Comparison of ENCODE assay signal across 9 cellular contexts in the genomic region with DNA sequence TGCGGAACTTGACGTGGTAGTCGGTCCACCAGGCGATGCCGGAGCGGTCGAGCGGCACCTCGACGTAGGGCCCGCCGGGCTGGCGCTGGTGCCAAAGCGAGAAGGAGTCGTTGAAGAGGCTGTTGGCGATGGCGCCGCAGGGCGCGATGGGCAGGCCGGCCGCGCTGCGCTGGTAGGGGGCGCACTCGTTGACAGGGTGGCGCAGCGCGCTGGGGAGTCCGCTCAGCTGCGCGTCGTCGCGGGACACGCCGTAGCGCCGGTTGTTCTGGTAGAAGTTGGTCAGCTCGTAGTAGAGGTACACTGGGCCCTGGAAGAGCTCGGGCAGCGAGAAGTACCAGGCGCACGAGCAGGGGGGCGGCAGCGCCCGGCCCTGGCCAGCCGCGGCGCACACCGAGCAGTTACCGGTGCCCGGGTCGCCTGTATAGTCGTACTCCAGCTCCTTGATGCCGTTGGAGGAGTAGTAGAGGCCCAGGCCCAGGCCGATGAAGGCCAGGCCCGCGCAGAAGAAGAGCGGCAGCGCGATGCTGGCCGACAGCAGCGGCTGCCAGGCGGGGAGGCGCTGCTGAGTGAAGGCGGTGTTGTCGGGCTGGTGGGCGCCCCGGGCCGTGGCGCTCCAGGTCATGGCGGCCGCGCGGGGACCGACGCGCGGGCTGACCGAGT. TPM values are rescaled to one million over a fixed set of nuclear protein-coding genes. Genes with fewer than 3 reads are reported as not detected.
DNase-seq lines count a peak whose midpoint lies in the region; ATAC-seq, FAIRE-seq and TF ChIP-seq lines count a peak whose summit lies in the region.
"Had no signal": no experiment of that assay in that cellular context is flagged by ENCODE, and none has a peak within 500 bp of the region (broad histone marks: within the 10 kb centered on the region; RNA-seq: fewer than 3 reads in every experiment).

No MANE protein-coding gene starts in this region.

- H4K20me1 ChIP-seq in HepG2 (ENCODE audit: insufficient read depth, low read length): no peaks in the 10 kb centered on the region

- TF ChIP-seq EP300 in HepG2 (IDR thresholded peaks at IDR 0.05; ENCODE audit: low read depth in 2 of 2, low read length in 2 of 2) (no peak), HepG2 (CRISPR knock-in tag; IDR thresholded peaks at IDR 0.05; ENCODE audit: borderline replicate concordance) (no peak)

- CTCF ChIA-PET in HepG2 (lab: Yijun Ruan, JAX; ENCODE audit: low intra/inter-chr PET ratio, low total read pairs): no interaction called here

- H3K4me1 ChIP-seq in liver (ENCODE audit: control insufficient read depth in 4 of 4, insufficient read depth in 4 of 4, low read length in 3 of 4) (peaks cover 2 to 35% (median 25%) of the 10 kb centered on the region in 4 donors), HepG2 (ENCODE audit: insufficient read depth, low read length) (peaks cover 31% of the 10 kb centered on the region), kidney (ENCODE audit: control insufficient read depth in 1 of 2, insufficient read depth in 1 of 2, low read depth in 1 of 2, low read length in 2 of 2) (no peaks in the 10 kb centered on the region)

- under 1% methylated on average over 81 of the region's 81 CpGs for WGBS in liver
- WGBS in HepG2 (ENCODE audit: low lambda C conversion rate): 94% methylated on average over 57 of the region's 81 CpGs

- DNase-seq in HepG2 (ENCODE audit: low spot score) (no peak), T47D (ENCODE audit: low read depth in 1 of 2, low spot score in 1 of 2) (peak; percentile 49 to 77), kidney (peak; percentile 90), HFFc6 (no peak)
- DNase-seq in stimulated activated CD4-positive, alpha-beta T cell treated with anti-CD3 and anti-CD28 coated beads, Interleukin-1b, Interleukin-23, amount 100 ng/mL, for 1 hour (ENCODE audit: low read depth in 2 of 2): peak; percentile 51 to 69
- DNase-seq: DND-41 had no signal

- peaks cover 40% of the 10 kb centered on the region for H3K27me3 Mint-ChIP-seq in HFFc6 (ENCODE audit: insufficient read depth)

- H3K4me1 Mint-ChIP-seq in HFFc6 (ENCODE audit: low read depth): peaks cover 6% of the 10 kb centered on the region

- H3K9me3 ChIP-seq in liver (ENCODE audit: control insufficient read depth in 4 of 4, low read length in 3 of 4): no peaks in the 10 kb centered on the region
- no peaks in the 10 kb centered on the region for H3K9me3 ChIP-seq in HepG2 (ENCODE audit: low read length)
- no peaks in the 10 kb centered on the region for H3K9me3 ChIP-seq in kidney (ENCODE audit: control insufficient read depth in 1 of 2, low read length in 2 of 2)

- intact Hi-C loops in HepG2 (cut with micrococcal nuclease; ENCODE audit: unreplicated experiment): no loop called here
- intact Hi-C loops in kidney (cut with DNase I): no loop called here

- in situ Hi-C loops in HepG2 (cut with HindIII; ENCODE audit: extremely low pct_ligation_motif_present, low pct_unique_long_range_greater_than_20kb) (loop anchor here (25.0 kb wide), 1 partner anchor 557 kb away; no protein-coding TSS in a partner anchor), T47D (cut with HindIII; ENCODE audit: low pct_unique_long_range_greater_than_20kb, low sequenced_read_pairs) (no loop called here)

- TF ChIP-seq RAD21 in liver (IDR thresholded peaks at IDR 0.05): peak in 1 of 2 donors; percentile 20
- no peak for TF ChIP-seq RAD21 in HepG2 (CRISPR knock-in tag; IDR thresholded peaks at IDR 0.05)

- ATAC-seq in HepG2 (no peak), HG03521 (IDR thresholded peaks at IDR 0.05; ENCODE audit: unreplicated experiment) (no peak)

- no peak overlapping the region for H3K4me2 ChIP-seq in HepG2 (ENCODE audit: low read depth, low read length)

- H3K9ac ChIP-seq in liver (ENCODE audit: low read depth in 1 of 2, low read length in 2 of 2) (peak overlapping the region; percentile 58 to 73), HepG2 (ENCODE audit: insufficient read depth, low read depth, low read length) (no peak overlapping the region), kidney (ENCODE audit: low read length in 2 of 2) (peak overlapping the region; percentile 61 to 65)

- peaks cover 3% of the 10 kb centered on the region; the same call in 1 of the 2 replicates for H3K9me3 Mint-ChIP-seq in HFFc6

- POLR2A ChIA-PET in HepG2 (lab: Yijun Ruan, JAX): no interaction called here

- no peaks in the 10 kb centered on the region for H3K79me2 ChIP-seq in HepG2 (ENCODE audit: insufficient read depth, low read length)

- no peak overlapping the region for H2AFZ ChIP-seq in HepG2 (ENCODE audit: low read length)

- H3K27me3 ChIP-seq in liver (ENCODE audit: control insufficient read depth in 4 of 4, insufficient read depth in 4 of 4, low read length in 3 of 4): no peaks in the 10 kb centered on the region
- no peaks in the 10 kb centered on the region; a peak in 1 of 5 replicates for H3K27me3 ChIP-seq in HepG2 (ENCODE audit: control insufficient read depth in 1 of 2, insufficient read depth in 2 of 2, low read length in 2 of 2)

- H3K36me3 Mint-ChIP-seq in HFFc6 (ENCODE audit: low read depth): no peaks in the 10 kb centered on the region

- TF ChIP-seq CTCF in liver (IDR thresholded peaks at IDR 0.05; ENCODE audit: low read depth, low read length, missing input control) (peak; percentile 31), HepG2 (CRISPR knock-in tag; IDR thresholded peaks at IDR 0.05) (no peak), WI38 (IDR thresholded peaks at IDR 0.05; ENCODE audit: low read depth, low read length) (0 out of 2 replicates have a peak, but pooled peaks have one; percentile 8), kidney (IDR thresholded peaks at IDR 0.05; ENCODE audit: borderline replicate concordance, extremely low read depth, insufficient read depth) (peak; percentile 40), HFFc6 (IDR thresholded peaks at IDR 0.05) (no peak)

- no peak for TF ChIP-seq POLR2A in HepG2 (IDR thresholded peaks at IDR 0.05; ENCODE audit: insufficient read depth in 1 of 2, low read depth in 2 of 2, low read length in 2 of 2)

- H3K36me3 ChIP-seq in liver (ENCODE audit: control insufficient read depth in 4 of 4, insufficient read depth in 3 of 4, low read depth in 1 of 4, low read length in 3 of 4): no peaks in the 10 kb centered on the region
- no peaks in the 10 kb centered on the region for H3K36me3 ChIP-seq in HepG2 (replicated peaks in 1 of 2; ENCODE audit: control insufficient read depth in 1 of 2, insufficient read depth in 2 of 2, low read length in 2 of 2)
- no peaks in the 10 kb centered on the region for H3K36me3 ChIP-seq in kidney (ENCODE audit: control insufficient read depth in 1 of 2, insufficient read depth in 2 of 2, low read length in 2 of 2)

- FAIRE-seq in HepG2 (lab: Jason Lieb, UNC) (no peak), kidney (lab: Jason Lieb, UNC) (no peak)

- no peak overlapping the region for H3K4me3 Mint-ChIP-seq in HFFc6

- H3K27ac Mint-ChIP-seq in HFFc6: no peak overlapping the region

- H3K4me3 ChIP-seq in liver (ENCODE audit: low read depth in 1 of 3, low read length in 3 of 3): peak overlapping the region; percentile 72 to 81 (median 80)
- H3K4me3 ChIP-seq in HepG2 (replicated peaks in 1 of 3; ENCODE audit: insufficient read depth in 1 of 3, low read depth in 2 of 3, low read length in 3 of 3): no peak overlapping the region
- H3K4me3 ChIP-seq in WI38 (ENCODE audit: low read depth, low read length): peak overlapping the region; percentile 40
- H3K4me3 ChIP-seq in kidney (ENCODE audit: low read length in 2 of 2): peak overlapping the region; percentile 54 to 63

- peak overlapping the region; percentile 84 to 91 for H3K27ac ChIP-seq in liver (ENCODE audit: low read depth in 1 of 2, low read length in 2 of 2)
- no peak overlapping the region for H3K27ac ChIP-seq in HepG2 (ENCODE audit: extremely low read length, insufficient read depth, low read length)
- peak overlapping the region; percentile 77 to 84 for H3K27ac ChIP-seq in kidney (ENCODE audit: low read depth in 2 of 2, low read length in 2 of 2)

- no TSS peak for BruUV-seq in HepG2 (replicated peaks; lab: Mats Ljungman, UMichigan)

RNA-seq across cellular contexts. Expression of gene TMEM30B, which starts 0.5 kb away (rescaled TPM):
- total RNA-seq in liver (1 to 10 TPM; 3.9 to 7.3 TPM), HepG2 (2016; rRNA removed; fragmentation: Illumina TruSeq; extraction: Trizol) (not detected in 2 replicates), kidney (20.4 TPM)
- polyA plus RNA-seq in liver (1 to 10 TPM; 3.0 to 7.4 TPM), HepG2 (2011; rRNA removed) (not detected in 2 replicates), kidney (ENCODE audit: insufficient read depth, low read depth, low replicate concordance) (9.4 TPM)
- not detected in 2 replicates for total RNA-seq in HepG2 (2016; cell fraction: cytosol; rRNA removed; fragmentation: Illumina TruSeq; extraction: Trizol; ENCODE audit: low read depth)
- not detected in 2 replicates for total RNA-seq in HepG2 (2016; cell fraction: insoluble cytoplasmic fraction; rRNA removed; fragmentation: Illumina TruSeq; extraction: Trizol)
- total RNA-seq in HepG2 (2016; cell fraction: membrane; rRNA removed; fragmentation: Illumina TruSeq; extraction: Trizol): not detected in 2 replicates
- not detected in 2 replicates for total RNA-seq in HepG2 (2016; cell fraction: nucleus; rRNA removed; fragmentation: Illumina TruSeq; extraction: Trizol)
- not detected in 2 replicates for polyA plus RNA-seq in HepG2 (2011; cell fraction: cytosol; rRNA removed)
- polyA plus RNA-seq in HepG2 (2011; cell fraction: nucleus; rRNA removed): not detected in 2 replicates
- polyA plus RNA-seq in HepG2 (2012): not detected in 2 replicates
- not detected in 2 replicates for polyA plus RNA-seq in HepG2 (2016; cell fraction: cytosol; fragmentation: Illumina TruSeq; extraction: Trizol; ENCODE audit: low read depth)
- polyA plus RNA-seq in HepG2 (2016; cell fraction: insoluble cytoplasmic fraction; fragmentation: Illumina TruSeq; extraction: Trizol; ENCODE audit: low read depth): not detected in 2 replicates
- not detected in 2 replicates for polyA plus RNA-seq in HepG2 (2016; cell fraction: membrane; fragmentation: Illumina TruSeq; extraction: Trizol; ENCODE audit: low read depth)
- polyA plus RNA-seq in HepG2 (2016; cell fraction: nucleus; fragmentation: Illumina TruSeq; extraction: Trizol; ENCODE audit: insufficient read depth, low read depth): not detected in 2 replicates
- polyA minus RNA-seq in HepG2 (2011; rRNA and poly(A)+ RNA removed; ENCODE audit: low replicate concordance): 0.12 TPM in 1 of 2 replicates, not detected in the other
- polyA minus RNA-seq in HepG2 (2011; cell fraction: cytosol; rRNA and poly(A)+ RNA removed): not detected in 2 replicates
- not detected in 2 replicates for polyA minus RNA-seq in HepG2 (2011; cell fraction: nucleus; rRNA and poly(A)+ RNA removed)
- total RNA-seq in HFFc6 (2021; fragmentation: NEBNext Ultra II Directional; extraction: Animal tissue kit (Norgen Biotek cat#: 25700)): not detected

RNA-seq across cellular contexts. Expression of gene PRKCH, which starts 40.7 kb away (rescaled TPM):
- total RNA-seq in liver (10 to 100 TPM in 1 of 2 donors, 1 to 10 TPM in 1; 9.3 to 13.7 TPM), HepG2 (2016; rRNA removed; fragmentation: Illumina TruSeq; extraction: Trizol) (1.3 and 1.9 TPM in 2 replicates), kidney (47.0 TPM)
- polyA plus RNA-seq in liver (1 to 10 TPM; 3.9 to 4.7 TPM), HepG2 (2011; rRNA removed) (0.47 and 0.48 TPM in 2 replicates), kidney (ENCODE audit: insufficient read depth, low read depth, low replicate concordance) (8.3 TPM)
- total RNA-seq in HepG2 (2016; cell fraction: cytosol; rRNA removed; fragmentation: Illumina TruSeq; extraction: Trizol; ENCODE audit: low read depth): 0.40 and 0.44 TPM in 2 replicates
- total RNA-seq in HepG2 (2016; cell fraction: insoluble cytoplasmic fraction; rRNA removed; fragmentation: Illumina TruSeq; extraction: Trizol): 1.0 and 1.8 TPM in 2 replicates
- total RNA-seq in HepG2 (2016; cell fraction: membrane; rRNA removed; fragmentation: Illumina TruSeq; extraction: Trizol): 0.93 and 1.4 TPM in 2 replicates
- total RNA-seq in HepG2 (2016; cell fraction: nucleus; rRNA removed; fragmentation: Illumina TruSeq; extraction: Trizol): 2.2 and 3.9 TPM in 2 replicates
- polyA plus RNA-seq in HepG2 (2011; cell fraction: cytosol; rRNA removed): 0.31 and 0.72 TPM in 2 replicates
- polyA plus RNA-seq in HepG2 (2011; cell fraction: nucleus; rRNA removed): 0.48 and 0.74 TPM in 2 replicates
- polyA plus RNA-seq in HepG2 (2012): 0.24 and 1.3 TPM in 2 replicates
- polyA plus RNA-seq in HepG2 (2016; cell fraction: cytosol; fragmentation: Illumina TruSeq; extraction: Trizol; ENCODE audit: low read depth): 0.06 and 0.10 TPM in 2 replicates
- polyA plus RNA-seq in HepG2 (2016; cell fraction: insoluble cytoplasmic fraction; fragmentation: Illumina TruSeq; extraction: Trizol; ENCODE audit: low read depth): 0.99 and 1.9 TPM in 2 replicates
- polyA plus RNA-seq in HepG2 (2016; cell fraction: membrane; fragmentation: Illumina TruSeq; extraction: Trizol; ENCODE audit: low read depth): 0.19 and 0.48 TPM in 2 replicates
- polyA plus RNA-seq in HepG2 (2016; cell fraction: nucleus; fragmentation: Illumina TruSeq; extraction: Trizol; ENCODE audit: insufficient read depth, low read depth): 0.91 and 1.4 TPM in 2 replicates
- 1.9 and 3.2 TPM in 2 replicates for polyA minus RNA-seq in HepG2 (2011; rRNA and poly(A)+ RNA removed; ENCODE audit: low replicate concordance)
- polyA minus RNA-seq in HepG2 (2011; cell fraction: cytosol; rRNA and poly(A)+ RNA removed): 1.7 TPM in 1 of 2 replicates, not detected in the other
- 1.2 and 1.3 TPM in 2 replicates for polyA minus RNA-seq in HepG2 (2011; cell fraction: nucleus; rRNA and poly(A)+ RNA removed)
- 1 to 10 TPM in 1 of 6 experiments, under 1 TPM in 5; 0.17 to 1.2 (median 0.35) TPM for total RNA-seq in HFFc6 (2021; fragmentation: NEBNext Ultra II Directional; extraction: Animal tissue kit (Norgen Biotek cat#: 25700))

Comparison
In these comparisons a context has a peak if more than half of its experiments do, and no peak if none do; other contexts are left out.
1. H3K4me3 ChIP-seq: peak in liver (3 of 3), WI38 (single experiment) and kidney (2 of 2); none in HepG2 (0 of 3).
2. CTCF ChIP-seq: peak in liver (single experiment), WI38 (single experiment) and kidney (single experiment); none in HepG2 (single experiment) and HFFc6 (single experiment).
3. DNase-seq: peak in T47D (2 of 2), kidney (single experiment) and stimulated activated CD4-positive, alpha-beta T cell treated with anti-CD3 and anti-CD28 coated beads, Interleukin-1b, Interleukin-23, amount 100 ng/mL, for 1 hour (2 of 2); none in HepG2 (single experiment) and HFFc6 (single experiment).